In the genomic region with DNA sequence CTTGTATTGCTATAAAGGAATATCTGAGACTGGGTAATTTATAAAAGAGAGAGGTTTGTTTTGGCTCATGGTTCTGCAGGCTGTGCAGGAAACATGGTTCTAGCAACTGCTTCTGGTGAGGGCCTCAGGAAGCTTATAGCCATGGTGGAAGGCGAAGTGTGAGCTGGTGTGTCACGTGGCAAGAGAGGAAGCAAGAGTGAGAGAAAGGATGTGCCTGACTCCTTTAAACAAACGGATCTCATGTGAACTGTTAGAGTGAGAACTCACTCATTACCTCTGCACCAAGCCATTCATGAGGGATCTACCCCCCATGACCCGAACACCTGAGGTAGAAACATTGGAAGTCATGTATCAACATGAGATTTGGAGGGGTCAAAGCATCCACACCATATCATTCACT, we compare ENCODE assay signal across 29 cellular contexts. TPM values are rescaled to one million over a fixed set of nuclear protein-coding genes. Genes with fewer than 3 reads are reported as not detected.
A peak's percentile ranks its signal among the peaks of the same experiment; 100 is the strongest.
DNase-seq lines count a peak whose midpoint lies in the region; ATAC-seq, FAIRE-seq and TF ChIP-seq lines count a peak whose summit lies in the region.
"Had no signal": no experiment of that assay in that cellular context is flagged by ENCODE, and none has a peak within 500 bp of the region (broad histone marks: within the 10 kb centered on the region; RNA-seq: fewer than 3 reads in every experiment).

No MANE protein-coding gene starts in this region.

- H3K9me2 ChIP-seq in OCI-LY7 (ENCODE audit: insufficient read depth, low read length) (no peaks in the 10 kb centered on the region), GM23248 (ENCODE audit: insufficient read depth) (no peaks in the 10 kb centered on the region)

- POLR2A ChIA-PET in activated naive CD8-positive, alpha-beta T cell treated with anti-CD3 and anti-CD28 coated beads, Interleukin-2, amount 10 ng/mL, durations not matched to agents 7 days and 5 days (lab: Charles Lee), result interaction anchor here (2.4 kb wide), 1 partner anchor 8 kb away, joined by 11 read pairs; the partner anchor contains the start of gene ITPRIP
- POLR2A ChIA-PET in OCI-LY7 (lab: Charles Lee) (interaction anchor here (1.3 to 3.4 kb wide), 2 partner anchors 10 to 39 kb away, joined by 3 to 18 read pairs; no protein-coding TSS in a partner anchor), K562 (lab: Yijun Ruan, JAX) (interaction anchor here (0.7 to 1.3 kb wide), 3 partner anchors 8 to 675 kb away, joined by 3 to 4 read pairs (median 3); partner anchors contain the start of gene ITPRIP)

- no peak overlapping the region for H4K12ac ChIP-seq in trophoblast cell (ENCODE audit: low read depth, low read length)

- no peak overlapping the region for H4K8ac ChIP-seq in trophoblast cell (ENCODE audit: low read depth, low read length)

- H3K9me3 ChIP-seq in OCI-LY7 (ENCODE audit: low read length) (no peaks in the 10 kb centered on the region), K562 (replicated peaks; ENCODE audit: control insufficient read depth, insufficient read depth, low read depth, low read length) (no peaks in the 10 kb centered on the region), GM23248 (ENCODE audit: low read depth) (no peaks in the 10 kb centered on the region), endodermal cell (ENCODE audit: control insufficient read depth, low read length) (no peaks in the 10 kb centered on the region), trophoblast cell (ENCODE audit: insufficient read depth, low read depth, low read length) (no peaks in the 10 kb centered on the region), psoas muscle (no peaks in the 10 kb centered on the region)
- H3K9me3 ChIP-seq: HAP-1, pancreas, right atrium auricular region, spleen had no signal

- H3K4me2 ChIP-seq in OCI-LY7 (ENCODE audit: low read length) (no peak overlapping the region), K562 (ENCODE audit: insufficient read depth, low read length) (no peak overlapping the region), GM23248 (ENCODE audit: unreplicated experiment) (no peak overlapping the region), trophoblast cell (ENCODE audit: low read length) (no peak overlapping the region)
- H3K4me2 ChIP-seq: KMS-11 had no signal

- H4K20me1 ChIP-seq in OCI-LY7 (ENCODE audit: insufficient read depth, low read length) (no peaks in the 10 kb centered on the region), K562 (replicated peaks; ENCODE audit: control insufficient read depth, insufficient read depth, low read length) (no peaks in the 10 kb centered on the region), GM23248 (ENCODE audit: insufficient read depth) (no peaks in the 10 kb centered on the region)

- H3K27me3 Mint-ChIP-seq in activated naive CD8-positive, alpha-beta T cell treated with anti-CD3 and anti-CD28 coated beads, Interleukin-2, amount 10 ng/mL, durations not matched to agents 7 days and 5 days, result no peaks in the 10 kb centered on the region
- H3K27me3 Mint-ChIP-seq in activated naive CD8-positive, alpha-beta T cell treated with anti-CD3 and anti-CD28 coated beads for 36 hours, result no peaks in the 10 kb centered on the region
- H3K27me3 Mint-ChIP-seq in endodermal cell (ENCODE audit: insufficient read depth), result no peaks in the 10 kb centered on the region
- H3K27me3 Mint-ChIP-seq: stimulated activated naive B cell treated with anti-CD40 and anti-IgM and Interleukin-4, amounts not matched to agents 10 μg/mL and 1 μg/mL and 100 μg/mL, for 72 hours had no signal

- WGBS in K562 (ENCODE audit: insufficient coverage, low coverage, missing lambda C conversion rate), result 77% methylated on average over 4 of the region's 4 CpGs
- WGBS in GM23248 (ENCODE audit: low coverage in 1 of 2, low lambda C conversion rate in 2 of 2, missing lambda C conversion rate in 2 of 2), 2 experiments, result 72 to 93% methylated on average over 4 of the region's 4 CpGs
- WGBS in endodermal cell (ENCODE audit: insufficient coverage in 1 of 2, insufficient read length in 1 of 2), 2 experiments, result 79 to 90% methylated on average over 4 of the region's 4 CpGs
- WGBS in trophoblast cell (ENCODE audit: extremely low coverage, insufficient coverage, insufficient read length), result no CpG with 5 or more reads among the region's 4 CpGs
- 72 to 73% (median 73%) methylated on average over 4 of the region's 4 CpGs for WGBS in psoas muscle, 3 donors

- no peak for TF ChIP-seq POLR2A in K562 (conservative IDR thresholded peaks at IDR 0.05)

- peaks cover 6% of the 10 kb centered on the region for H3K9me3 Mint-ChIP-seq in activated naive CD8-positive, alpha-beta T cell treated with anti-CD3 and anti-CD28 coated beads, Interleukin-2, amount 10 ng/mL, durations not matched to agents 7 days and 5 days
- peaks cover 1% of the 10 kb centered on the region for H3K9me3 Mint-ChIP-seq in activated naive CD8-positive, alpha-beta T cell treated with anti-CD3 and anti-CD28 coated beads for 36 hours
- H3K9me3 Mint-ChIP-seq in endodermal cell, result no peaks in the 10 kb centered on the region
- H3K9me3 Mint-ChIP-seq: nephron progenitor cell had no signal

- H3K27ac Mint-ChIP-seq in activated naive CD8-positive, alpha-beta T cell treated with anti-CD3 and anti-CD28 coated beads, Interleukin-2, amount 10 ng/mL, durations not matched to agents 7 days and 5 days, result peak overlapping the region; percentile 52
- no peak overlapping the region for H3K27ac Mint-ChIP-seq in activated naive CD8-positive, alpha-beta T cell treated with anti-CD3 and anti-CD28 coated beads for 36 hours
- H3K27ac Mint-ChIP-seq in endodermal cell, result no peak overlapping the region
- H3K27ac Mint-ChIP-seq: activated naive CD4-positive, alpha-beta T cell treated with anti-CD3 and anti-CD28 coated beads, Interleukin-2, amount 50 U/mL, for 72 hours; CD8-positive, alpha-beta T cell; nephron progenitor cell; stimulated activated naive B cell treated with anti-CD40 and anti-IgM and Interleukin-4, amounts not matched to agents 10 μg/mL and 1 μg/mL and 100 μg/mL, for 72 hours had no signal

- no peak for FAIRE-seq in K562 (lab: Jason Lieb, UNC)
- FAIRE-seq: astrocyte, HTR-8/SVneo, keratinocyte, pancreas had no signal

- H3K79me1 ChIP-seq in trophoblast cell (ENCODE audit: low read length), result no peaks in the 10 kb centered on the region

- H3K4me3 ChIP-seq in OCI-LY7 (ENCODE audit: low read depth, low read length, poor library complexity, severe bottlenecking), result no peak overlapping the region
- no peak overlapping the region for H3K4me3 ChIP-seq in K562
- no peak overlapping the region for H3K4me3 ChIP-seq in GM23248
- no peak overlapping the region for H3K4me3 ChIP-seq in endodermal cell (ENCODE audit: low read length)
- H3K4me3 ChIP-seq in trophoblast cell (ENCODE audit: low read depth, low read length), result no peak overlapping the region
- H3K4me3 ChIP-seq in psoas muscle, result no peak overlapping the region
- H3K4me3 ChIP-seq: HAP-1, pancreas, right atrium auricular region, SK-N-MC, spleen had no signal

- H2AFZ ChIP-seq in OCI-LY7 (ENCODE audit: low read length) (peak overlapping the region; percentile 27; the same call in 1 of the 2 replicates), K562 (ENCODE audit: low read depth, low read length) (no peak overlapping the region), GM23248 (no peak overlapping the region), trophoblast cell (ENCODE audit: insufficient read depth, low read length, poor library complexity) (no peak overlapping the region)

- H3K27me3 ChIP-seq in K562 (ENCODE audit: control insufficient read depth in 2 of 2, insufficient read depth in 2 of 2, low read length in 2 of 2) (no peaks in the 10 kb centered on the region), GM23248 (replicated peaks; ENCODE audit: insufficient read depth) (no peaks in the 10 kb centered on the region), endodermal cell (ENCODE audit: control insufficient read depth, insufficient read depth, low read length, poor library complexity, severe bottlenecking) (no peaks in the 10 kb centered on the region), trophoblast cell (ENCODE audit: insufficient read depth, low read length) (no peaks in the 10 kb centered on the region), psoas muscle (ENCODE audit: insufficient read depth in 3 of 3, low read length in 2 of 3) (no peaks in the 10 kb centered on the region)
- H3K27me3 ChIP-seq: pancreas, right atrium auricular region, spleen had no signal

- TF ChIP-seq EP300 in K562 (IDR thresholded peaks at IDR 0.05; ENCODE audit: low read length), result no peak

- H3K14ac ChIP-seq in trophoblast cell (ENCODE audit: low read length), result no peak overlapping the region

- CTCF ChIA-PET in OCI-LY7 (lab: Charles Lee; ENCODE audit: unreplicated experiment) (interaction anchor here (0.6 to 0.7 kb wide), 2 partner anchors 39 to 41 kb away, joined by 3 to 5 read pairs; no protein-coding TSS in a partner anchor), K562 (lab: Yijun Ruan, JAX; ENCODE audit: low intra/inter-chr PET ratio) (no interaction called here)

- no peak overlapping the region for H2BK12ac ChIP-seq in trophoblast cell (ENCODE audit: low read length)

- no peak overlapping the region for H4K91ac ChIP-seq in trophoblast cell (ENCODE audit: low read depth, low read length)

- peaks cover 6% of the 10 kb centered on the region for H3K36me3 Mint-ChIP-seq in activated naive CD8-positive, alpha-beta T cell treated with anti-CD3 and anti-CD28 coated beads, Interleukin-2, amount 10 ng/mL, durations not matched to agents 7 days and 5 days
- H3K36me3 Mint-ChIP-seq in activated naive CD8-positive, alpha-beta T cell treated with anti-CD3 and anti-CD28 coated beads for 36 hours, result no peaks in the 10 kb centered on the region
- H3K36me3 Mint-ChIP-seq in endodermal cell (ENCODE audit: low read depth), result no peaks in the 10 kb centered on the region
- H3K36me3 Mint-ChIP-seq: CD8-positive, alpha-beta T cell; stimulated activated naive B cell treated with anti-CD40 and anti-IgM and Interleukin-4, amounts not matched to agents 10 μg/mL and 1 μg/mL and 100 μg/mL, for 72 hours had no signal

- peaks cover 24% of the 10 kb centered on the region for H3F3A ChIP-seq in GM23248 (ENCODE audit: insufficient read depth)

- DNase-seq in activated naive CD8-positive, alpha-beta T cell treated with anti-CD3 and anti-CD28 coated beads, Interleukin-2, amount 10 ng/mL, durations not matched to agents 7 days and 5 days, result no peak
- no peak for DNase-seq in activated naive CD8-positive, alpha-beta T cell treated with anti-CD3 and anti-CD28 coated beads for 36 hours
- DNase-seq in OCI-LY7 (ENCODE audit: low spot score) (peak; percentile 25), K562 (ENCODE audit: extremely low read depth in 1 of 4, low spot score in 3 of 4) (no peak), GM23248 (no peak), endodermal cell (no peak), trophoblast cell (no peak), psoas muscle (no peak)
- DNase-seq: activated CD4-positive, alpha-beta T cell treated with anti-CD3 and anti-CD28 coated beads, Interleukin-2, amount 50 U/mL, for 4 hours; activated T-cell treated with anti-CD3 and anti-CD28 coated beads, Interleukin-2, amount 50 U/mL, for 1 hour; caudate nucleus; CD8-positive, alpha-beta T cell; GDM1; midbrain; NCI-H1694; NCI-H526 treated with DMSO at 0.1 percent for 48 hours; nephron progenitor cell; pancreas; spleen; stimulated activated CD4-positive, alpha-beta T cell treated with anti-CD3 and anti-CD28 coated beads, Interleukin-4, amount 100 ng/mL, for 1 hour; stimulated activated naive B cell treated with anti-CD40 and anti-IgM and Interleukin-4, amounts not matched to agents 10 μg/mL and 1 μg/mL and 100 μg/mL, for 72 hours had no signal

- H3K36me3 ChIP-seq in OCI-LY7 (ENCODE audit: insufficient read depth, low read length) (no peaks in the 10 kb centered on the region), K562 (ENCODE audit: control insufficient read depth, insufficient read depth, low read length) (no peaks in the 10 kb centered on the region; the same call in 2 of the 3 replicates), GM23248 (ENCODE audit: low read depth) (no peaks in the 10 kb centered on the region), endodermal cell (ENCODE audit: control insufficient read depth, insufficient read depth, low read length) (no peaks in the 10 kb centered on the region), trophoblast cell (ENCODE audit: control insufficient read depth in 1 of 2, insufficient read depth in 2 of 2, low read length in 2 of 2) (no peaks in the 10 kb centered on the region), psoas muscle (ENCODE audit: insufficient read depth in 1 of 2, low read depth in 1 of 2) (no peaks in the 10 kb centered on the region)
- H3K36me3 ChIP-seq: HAP-1, pancreas, right atrium auricular region, spleen had no signal

- peak; percentile 64 for ATAC-seq in activated naive CD8-positive, alpha-beta T cell treated with anti-CD3 and anti-CD28 coated beads, Interleukin-2, amount 10 ng/mL, durations not matched to agents 7 days and 5 days (ENCODE audit: low read depth)
- no peak for ATAC-seq in K562
- no peak for ATAC-seq in psoas muscle
- ATAC-seq: CD8-positive, alpha-beta T cell; pancreas; stimulated activated naive B cell treated with anti-CD40 and anti-IgM and Interleukin-4, amounts not matched to agents 10 μg/mL and 1 μg/mL and 100 μg/mL, for 72 hours had no signal

- H3K4me1 ChIP-seq in OCI-LY7 (ENCODE audit: insufficient read depth, low read length, poor library complexity, severe bottlenecking), result peaks cover 50% of the 10 kb centered on the region
- H3K4me1 ChIP-seq in K562 (replicated peaks in 1 of 2; ENCODE audit: control insufficient read depth in 2 of 2, insufficient read depth in 2 of 2, low read length in 2 of 2), result peaks cover 6 to 55% of the 10 kb centered on the region in 2 experiments
- H3K4me1 ChIP-seq in GM23248 (ENCODE audit: insufficient read depth), result peaks cover 23% of the 10 kb centered on the region
- no peaks in the 10 kb centered on the region for H3K4me1 ChIP-seq in endodermal cell (ENCODE audit: control insufficient read depth, insufficient read depth, low read length)
- peaks cover 0 to 5% of the 10 kb centered on the region in 2 experiments for H3K4me1 ChIP-seq in trophoblast cell (ENCODE audit: control insufficient read depth in 1 of 2, insufficient read depth in 2 of 2, low read length in 2 of 2)
- H3K4me1 ChIP-seq in psoas muscle, result peaks cover 12% of the 10 kb centered on the region

- H3K4me3 Mint-ChIP-seq in activated naive CD8-positive, alpha-beta T cell treated with anti-CD3 and anti-CD28 coated beads, Interleukin-2, amount 10 ng/mL, durations not matched to agents 7 days and 5 days, result no peak overlapping the region
- no peak overlapping the region for H3K4me3 Mint-ChIP-seq in activated naive CD8-positive, alpha-beta T cell treated with anti-CD3 and anti-CD28 coated beads for 36 hours
- H3K4me3 Mint-ChIP-seq in endodermal cell, result no peak overlapping the region
- H3K4me3 Mint-ChIP-seq: CD8-positive, alpha-beta T cell; nephron progenitor cell; stimulated activated naive B cell treated with anti-CD40 and anti-IgM and Interleukin-4, amounts not matched to agents 10 μg/mL and 1 μg/mL and 100 μg/mL, for 72 hours had no signal

- in situ Hi-C loops in K562 (cut with MboI), result loop anchor here (5.0 to 10.0 kb wide), 2 partner anchors 34 to 51 kb away; no protein-coding TSS in a partner anchor
- in situ Hi-C loops in GM23248 (cut with MboI), result loop anchor here (5.0 to 10.0 kb wide), 2 partner anchors 51 to 299 kb away; no protein-coding TSS in a partner anchor

- no peak overlapping the region for H3K27ac ChIP-seq in OCI-LY7 (ENCODE audit: low read depth, low read length, poor library complexity, severe bottlenecking)
- peak overlapping the region; percentile 36; the same call in 1 of the 3 replicates for H3K27ac ChIP-seq in K562 (ENCODE audit: extremely low read depth, low read depth, low read length)
- H3K27ac ChIP-seq in GM23248, result no peak overlapping the region
- H3K27ac ChIP-seq in endodermal cell (ENCODE audit: low read depth, low read length), result no peak overlapping the region
- H3K27ac ChIP-seq in trophoblast cell (ENCODE audit: low read depth, low read length), result no peak overlapping the region
- H3K27ac ChIP-seq in psoas muscle, result no peak overlapping the region
- H3K27ac ChIP-seq: KMS-11, pancreas, right atrium auricular region, SK-N-MC had no signal

- H3K18ac ChIP-seq in trophoblast cell (ENCODE audit: low read length), result no peak overlapping the region

- H3K4ac ChIP-seq in trophoblast cell (ENCODE audit: low read depth, low read length), result no peak overlapping the region

- H3K9me1 ChIP-seq in K562 (ENCODE audit: control insufficient read depth, insufficient read depth, low read length), result no peaks in the 10 kb centered on the region

- TF ChIP-seq RAD21 in K562 (CRISPR knock-in tag; conservative IDR thresholded peaks at IDR 0.05 in 1 of 2, IDR thresholded peaks at IDR 0.05 in 1 of 2), result no peak

- no peak for TF ChIP-seq CTCF in OCI-LY7 (conservative IDR thresholded peaks at IDR 0.05; ENCODE audit: low read length)
- TF ChIP-seq CTCF in K562 (IDR thresholded peaks at IDR 0.05 in 2 of 3, conservative IDR thresholded peaks at IDR 0.05 in 1 of 3; ENCODE audit: insufficient read depth in 2 of 3, low read depth in 1 of 3, low read length in 3 of 3), result no peak
- TF ChIP-seq CTCF in endodermal cell (conservative IDR thresholded peaks at IDR 0.05), result no peak
- TF ChIP-seq CTCF in psoas muscle (IDR thresholded peaks at IDR 0.05), result no peak

- no peak overlapping the region for H2AK5ac ChIP-seq in trophoblast cell (ENCODE audit: low read length)

- H3K23ac ChIP-seq in trophoblast cell (ENCODE audit: low read length), result no peak overlapping the region

- intact Hi-C loops in OCI-LY7 (cut with micrococcal nuclease; ENCODE audit: unreplicated experiment) (loop anchor here (10.0 kb wide), 1 partner anchor 431 kb away; the partner anchor contains the start of gene STN1), K562 (cut with micrococcal nuclease) (no loop called here), psoas muscle (cut with DNase I) (no loop called here)

- H3K79me2 ChIP-seq in OCI-LY7 (ENCODE audit: insufficient read depth, low read depth, low read length), result no peaks in the 10 kb centered on the region
- H3K79me2 ChIP-seq in K562 (ENCODE audit: control insufficient read depth, insufficient read depth, low read length), result peaks cover 15% of the 10 kb centered on the region
- H3K79me2 ChIP-seq in GM23248 (ENCODE audit: insufficient read depth), result no peaks in the 10 kb centered on the region
- no peaks in the 10 kb centered on the region for H3K79me2 ChIP-seq in trophoblast cell (ENCODE audit: control insufficient read depth, insufficient read depth, low read length, poor library complexity)

- BruUV-seq in OCI-LY7 (replicated peaks; lab: Mats Ljungman, UMichigan) (no TSS peak), K562 (replicated peaks; lab: Mats Ljungman, UMichigan) (no TSS peak)

- H3K9ac ChIP-seq in K562 (ENCODE audit: insufficient read depth in 1 of 2, low read depth in 2 of 2, low read length in 2 of 2) (no peak overlapping the region), GM23248 (no peak overlapping the region), endodermal cell (ENCODE audit: extremely low read depth, low read length, poor library complexity, severe bottlenecking) (no peak overlapping the region), trophoblast cell (ENCODE audit: low read length) (no peak overlapping the region)
- H3K9ac ChIP-seq: KMS-11 had no signal

- H2BK5ac ChIP-seq in trophoblast cell (ENCODE audit: low read depth, low read length, poor library complexity), result no peak overlapping the region

- H2BK120ac ChIP-seq in trophoblast cell (ENCODE audit: insufficient read depth, low read length, poor library complexity), result no peak overlapping the region

- H3K4me1 Mint-ChIP-seq in activated naive CD8-positive, alpha-beta T cell treated with anti-CD3 and anti-CD28 coated beads, Interleukin-2, amount 10 ng/mL, durations not matched to agents 7 days and 5 days, result peaks cover 10% of the 10 kb centered on the region
- H3K4me1 Mint-ChIP-seq in activated naive CD8-positive, alpha-beta T cell treated with anti-CD3 and anti-CD28 coated beads for 36 hours, result peaks cover 5% of the 10 kb centered on the region
- H3K4me1 Mint-ChIP-seq in endodermal cell, result peaks cover 5% of the 10 kb centered on the region

RNA-seq across cellular contexts. Expression of gene ITPRIP, which starts 7.7 kb away (rescaled TPM):
- 10 to 100 TPM; 24.7 to 25.4 TPM for total RNA-seq in activated naive CD8-positive, alpha-beta T cell treated with anti-CD3 and anti-CD28 coated beads, Interleukin-2, amount 10 ng/mL, durations not matched to agents 7 days and 5 days
- 10 to 100 TPM; 18.8 to 19.4 TPM for total RNA-seq in activated naive CD8-positive, alpha-beta T cell treated with anti-CD3 and anti-CD28 coated beads for 36 hours
- total RNA-seq in OCI-LY7 (2014; rRNA removed; shearing (Covaris generic)), result 3.3 and 6.0 TPM in 2 replicates
- total RNA-seq in OCI-LY7 (2022) (18.0 and 19.6 TPM in 2 replicates), K562 (2014; rRNA removed) (11.1 and 14.2 TPM in 2 replicates), K562 (2014; rRNA removed; fragmentation: Illumina TruSeq; extraction: Trizol) (5.1 and 5.5 TPM in 2 replicates), K562 (2015; rRNA removed; fragmentation: Illumina TruSeq; extraction: Trizol) (5.2 and 5.4 TPM in 2 replicates), K562 (2021) (27.0 and 28.5 TPM in 2 replicates), endodermal cell (10 to 100 TPM in 1 of 2 donors, 1 to 10 TPM in 1; 9.1 to 11.0 TPM), psoas muscle (10 to 100 TPM in 1 of 4 donors, 1 to 10 TPM in 3; 7.2 to 25.6 (median 8.6) TPM)
- 30.8 and 81.8 TPM in 2 replicates for total RNA-seq in K562 (2011; cell fraction: chromatin; rRNA removed; ENCODE audit: low replicate concordance)
- total RNA-seq in K562 (2011; cell fraction: nucleolus; rRNA removed), result 74.2 and 84.7 TPM in 2 replicates
- 65.3 and 65.6 TPM in 2 replicates for total RNA-seq in K562 (2011; cell fraction: nucleoplasm; rRNA removed)
- polyA plus RNA-seq in K562 (2011; rRNA removed) (10.9 and 13.3 TPM in 2 replicates), K562 (2014; fragmentation: Illumina TruSeq; extraction: Trizol) (17.8 and 18.5 TPM in 2 replicates), K562 (2014; fragmentation: Nextera tagmentation; extraction: Ambion mirVana) (1 to 10 TPM; 4.4 to 4.9 TPM), K562 (2014; rRNA removed) (12.9 and 15.3 TPM in 2 replicates), GM23248 (2016; fragmentation: Nextera tagmentation; extraction: Ambion mirVana) (24.7 and 27.2 TPM in 2 replicates), psoas muscle (100 to 1,000 TPM in 1 of 3 donors, 10 to 100 TPM in 1, 1 to 10 TPM in 1; 6.2 to 118 (median 12.3) TPM)
- polyA plus RNA-seq in K562 (2011; cell fraction: cytosol; rRNA removed), result 14.2 and 21.9 TPM in 2 replicates
- 11.7 and 18.8 TPM in 2 replicates for polyA plus RNA-seq in K562 (2011; cell fraction: nucleus; rRNA removed)
- 14.6 and 21.0 TPM in 2 replicates for polyA plus RNA-seq in K562 (2012)
- 16.3 and 19.5 TPM in 2 replicates for polyA minus RNA-seq in K562 (2011; rRNA and poly(A)+ RNA removed)
- polyA minus RNA-seq in K562 (2011; cell fraction: cytosol; rRNA and poly(A)+ RNA removed), result 18.0 and 19.1 TPM in 2 replicates
- 20.5 and 25.3 TPM in 2 replicates for polyA minus RNA-seq in K562 (2011; cell fraction: nucleus; rRNA and poly(A)+ RNA removed)
- total RNA-seq in GM23248 (2014; rRNA removed; shearing (Covaris generic)), result 9.6 and 11.3 TPM in 2 replicates
- 14.4 TPM for polyA plus RNA-seq in endodermal cell (2013, experiment 1 of 2)
- 14.9 TPM for polyA plus RNA-seq in endodermal cell (2013, experiment 2 of 2)
- 15.6 and 16.0 TPM in 2 replicates for polyA plus RNA-seq in trophoblast cell (2013)

RNA-seq across cellular contexts. Expression of gene CFAP58, which starts 7.7 kb away (rescaled TPM):
- total RNA-seq in activated naive CD8-positive, alpha-beta T cell treated with anti-CD3 and anti-CD28 coated beads, Interleukin-2, amount 10 ng/mL, durations not matched to agents 7 days and 5 days, result under 1 TPM; 0.28 to 0.34 TPM
- total RNA-seq in activated naive CD8-positive, alpha-beta T cell treated with anti-CD3 and anti-CD28 coated beads for 36 hours, result under 1 TPM; 0.34 to 0.41 TPM
- total RNA-seq in OCI-LY7 (2014; rRNA removed; shearing (Covaris generic)), result 0.09 and 0.36 TPM in 2 replicates
- total RNA-seq in OCI-LY7 (2022) (1.5 and 2.0 TPM in 2 replicates), K562 (2014; rRNA removed) (0.45 and 2.0 TPM in 2 replicates), K562 (2014; rRNA removed; fragmentation: Illumina TruSeq; extraction: Trizol) (0.98 and 1.2 TPM in 2 replicates), K562 (2015; rRNA removed; fragmentation: Illumina TruSeq; extraction: Trizol) (0.54 and 0.68 TPM in 2 replicates), K562 (2021) (0.60 and 0.69 TPM in 2 replicates), endodermal cell (under 1 TPM; 0.68 to 0.97 TPM), psoas muscle (under 1 TPM; 0.21 to 0.74 (median 0.56) TPM)
- total RNA-seq in K562 (2011; cell fraction: chromatin; rRNA removed; ENCODE audit: low replicate concordance), result 0.30 and 3.4 TPM in 2 replicates
- 0.33 and 0.92 TPM in 2 replicates for total RNA-seq in K562 (2011; cell fraction: nucleolus; rRNA removed)
- total RNA-seq in K562 (2011; cell fraction: nucleoplasm; rRNA removed), result 1.1 and 1.2 TPM in 2 replicates
- polyA plus RNA-seq in K562 (2011; rRNA removed) (0.62 and 1.2 TPM in 2 replicates), K562 (2014; fragmentation: Illumina TruSeq; extraction: Trizol) (0.71 and 0.72 TPM in 2 replicates), K562 (2014; fragmentation: Nextera tagmentation; extraction: Ambion mirVana) (under 1 TPM; 0.08 to 0.52 TPM), K562 (2014; rRNA removed) (0.42 and 1.0 TPM in 2 replicates), GM23248 (2016; fragmentation: Nextera tagmentation; extraction: Ambion mirVana) (0.20 and 0.30 TPM in 2 replicates), psoas muscle (1 to 10 TPM in 1 of 3 donors, under 1 TPM in 2; 0.04 to 1.4 (median 0.07) TPM)
- polyA plus RNA-seq in K562 (2011; cell fraction: cytosol; rRNA removed), result 0.06 and 0.22 TPM in 2 replicates
- polyA plus RNA-seq in K562 (2011; cell fraction: nucleus; rRNA removed), result 1.4 and 1.5 TPM in 2 replicates
- polyA plus RNA-seq in K562 (2012), result 0.51 and 1.7 TPM in 2 replicates
- 0.88 and 1.3 TPM in 2 replicates for polyA minus RNA-seq in K562 (2011; rRNA and poly(A)+ RNA removed)
- polyA minus RNA-seq in K562 (2011; cell fraction: cytosol; rRNA and poly(A)+ RNA removed), result 0.48 and 0.91 TPM in 2 replicates
- 0.40 and 1.3 TPM in 2 replicates for polyA minus RNA-seq in K562 (2011; cell fraction: nucleus; rRNA and poly(A)+ RNA removed)
- total RNA-seq in GM23248 (2014; rRNA removed; shearing (Covaris generic)), result under 0.01 and 0.22 TPM in 2 replicates
- 0.57 TPM for polyA plus RNA-seq in endodermal cell (2013, experiment 1 of 2)
- 0.50 TPM for polyA plus RNA-seq in endodermal cell (2013, experiment 2 of 2)
- polyA plus RNA-seq in trophoblast cell (2013), result 0.68 and 0.77 TPM in 2 replicates
- total RNA-seq: CD8-positive, alpha-beta T cell had no signal
